Comparison of ENCODE assay signal across 29 cellular contexts in the genomic region with DNA sequence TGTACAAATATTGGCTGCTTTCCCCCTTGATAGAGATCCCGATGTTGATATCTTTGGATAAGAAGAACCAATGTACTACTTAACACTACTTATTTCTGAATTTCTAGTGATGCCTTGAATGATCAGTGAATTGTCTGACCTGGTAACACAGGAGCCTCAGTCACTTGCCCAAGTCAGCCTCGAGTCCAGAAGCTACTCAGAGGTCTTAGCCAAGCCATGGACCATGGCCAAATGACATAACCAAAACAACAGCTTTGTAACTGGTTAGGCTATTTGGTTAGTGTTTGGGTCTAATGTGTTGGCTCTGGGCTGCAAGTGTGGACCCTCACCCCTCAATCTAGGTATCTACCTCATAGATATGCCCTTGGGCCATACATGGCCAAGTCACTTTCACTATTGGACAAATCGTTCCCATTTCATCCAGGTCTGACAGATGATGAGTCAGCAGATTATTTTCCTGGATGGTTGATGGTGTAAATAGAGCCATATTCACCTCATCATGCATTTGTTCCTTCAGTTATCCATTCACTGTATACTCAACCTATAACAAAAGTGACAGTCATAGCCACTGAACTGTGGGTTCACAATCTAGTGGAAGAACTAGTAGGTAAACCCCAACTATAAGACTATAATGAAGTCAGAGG. TPM values are rescaled to one million over a fixed set of nuclear protein-coding genes. Genes with fewer than 3 reads are reported as not detected.
"Had no signal": no experiment of that assay in that cellular context is flagged by ENCODE, and none has a peak within 500 bp of the region (broad histone marks: within the 10 kb centered on the region; RNA-seq: fewer than 3 reads in every experiment).

No MANE protein-coding gene starts in this region.

- ATAC-seq: effector memory CD8-positive, alpha-beta T cell; gastroesophageal sphincter; left lobe of liver had no signal

- FAIRE-seq: TTC549 had no signal

- H3K36me3 ChIP-seq: gastroesophageal sphincter, neutrophil, tibial nerve had no signal

- H3K27ac ChIP-seq: gastroesophageal sphincter, neutrophil, tibial nerve, VCaP had no signal

- H3K27me3 Mint-ChIP-seq: activated naive CD8-positive, alpha-beta T cell; effector memory CD8-positive, alpha-beta T cell; naive B cell; progenitor cell of endocrine pancreas had no signal

- H3K27ac Mint-ChIP-seq: activated naive CD8-positive, alpha-beta T cell; effector memory CD8-positive, alpha-beta T cell; naive B cell; nephron progenitor cell; progenitor cell of endocrine pancreas; T-helper 1 cell treated with Interleukin-12 subunit alpha and Interleukin-12 subunit beta and Interleukin-4 antibody, amounts not matched to agents 30 μg/mL and 1 μg/mL, for 36 hours had no signal

- H3K9me3 Mint-ChIP-seq: naive B cell, nephron progenitor cell had no signal

- H3K36me3 Mint-ChIP-seq: activated naive CD8-positive, alpha-beta T cell; naive B cell had no signal

- H3K4me3 ChIP-seq: gastroesophageal sphincter, lung, tibial nerve had no signal

- H3K4me3 Mint-ChIP-seq: activated naive CD8-positive, alpha-beta T cell; effector memory CD8-positive, alpha-beta T cell; naive B cell; nephron progenitor cell; T-helper 1 cell treated with Interleukin-12 subunit alpha and Interleukin-12 subunit beta and Interleukin-4 antibody, amounts not matched to agents 30 μg/mL and 1 μg/mL, for 36 hours had no signal

- H3K4me1 ChIP-seq: gastroesophageal sphincter, tibial nerve had no signal

- H3K27me3 ChIP-seq: neutrophil, tibial nerve had no signal

- DNase-seq: activated CD4-positive, alpha-beta T cell treated with anti-CD3 and anti-CD28 coated beads for 4 hours; activated CD4-positive, alpha-beta T cell treated with anti-CD3 and anti-CD28 coated beads, Interleukin-2, amount 50 U/mL, for 4 hours; activated effector memory CD4-positive, alpha-beta T cell treated with Interleukin-2 at 50 U/mL for 16 hours; activated naive CD4-positive, alpha-beta T cell treated with Interleukin-2 at 50 U/mL for 16 hours; activated T-cell treated with anti-CD3 and anti-CD28 coated beads for 4 hours; anterior cingulate cortex; cortex of kidney; effector memory CD8-positive, alpha-beta T cell; erythroblast; naive B cell; nephron progenitor cell; retina; stimulated activated CD4-positive, alpha-beta T cell treated with anti-CD3 and anti-CD28 coated beads, Interleukin-2, amount 100 ng/mL, for 48 hours; stimulated activated naive CD4-positive, alpha-beta T cell treated with Interleukin-2 at 50 U/mL for 16 hours; T-helper 9 cell had no signal

- H3K9me3 ChIP-seq: gastroesophageal sphincter, neutrophil, tibial nerve had no signal

- H3K4me1 Mint-ChIP-seq: naive B cell had no signal

RNA-seq across cellular contexts. Expression of gene RBFOX1, which starts 3.5 kb away (rescaled TPM):
- total RNA-seq: chondrocyte, kidney epithelial cell, left lobe of liver, mesenteric fat pad, osteocyte had no signal
- polyA plus RNA-seq: lung had no signal
